ENCODE assay signal across 11 cellular contexts in the genomic region with DNA sequence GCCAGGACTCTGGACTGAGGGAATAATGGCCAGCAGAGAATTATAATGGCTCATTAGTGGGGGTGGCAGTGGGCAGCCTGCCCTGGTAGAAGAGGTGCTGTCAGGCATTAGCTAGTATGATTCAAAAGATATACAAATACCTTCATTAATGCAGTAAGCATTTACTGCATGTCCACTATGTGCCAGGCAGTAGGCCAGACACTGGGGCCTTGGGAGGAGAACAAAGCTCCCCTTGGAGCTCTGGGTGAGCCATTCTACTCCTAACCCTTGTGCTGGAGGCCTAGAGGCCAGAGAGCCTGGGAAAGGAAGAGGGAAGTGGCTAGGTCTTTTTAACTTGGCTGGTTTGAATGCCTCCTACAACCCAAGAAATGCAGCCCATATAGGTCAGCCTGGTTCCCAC.
"Had no signal": no experiment of that assay in that cellular context is flagged by ENCODE, and none has a peak within 500 bp of the region (broad histone marks: within the 10 kb centered on the region; RNA-seq: fewer than 3 reads in every experiment).

No MANE protein-coding gene starts in this region.

- H3K9me3 ChIP-seq: psoas muscle, tibial nerve had no signal

- H3K27me3 ChIP-seq: tibial nerve had no signal

- H3K36me3 ChIP-seq: tibial nerve had no signal

- ATAC-seq: natural killer cell treated with Interleukin-12 subunit alpha and Interleukin-12 subunit beta and Interleukin-15 and Interleukin-18, amount 100 ng/mL, for 72 hours; stimulated activated naive CD8-positive, alpha-beta T cell treated with anti-CD3 and anti-CD28 coated beads, Interleukin-15, amount 100 ng/mL, for 72 hours; T-cell had no signal

- H3K4me3 ChIP-seq: psoas muscle, tibial nerve had no signal

- DNase-seq: activated CD4-positive, alpha-beta T cell treated with anti-CD3 and anti-CD28 coated beads for 4 hours; activated CD8-positive, alpha-beta memory T cell treated with anti-CD3 and anti-CD28 coated beads for 24 hours; endodermal cell; erythroblast; psoas muscle; stimulated activated CD4-positive, alpha-beta T cell treated with anti-CD3 and anti-CD28 coated beads, Interleukin-2, amount 100 ng/mL, for 48 hours; stimulated activated naive CD8-positive, alpha-beta T cell treated with anti-CD3 and anti-CD28 coated beads, Interleukin-15, amount 100 ng/mL, for 72 hours; T-cell; T1000 had no signal

- H3K27ac ChIP-seq: psoas muscle had no signal
